ENCODE assay signal across 7 cellular contexts in the genomic region with DNA sequence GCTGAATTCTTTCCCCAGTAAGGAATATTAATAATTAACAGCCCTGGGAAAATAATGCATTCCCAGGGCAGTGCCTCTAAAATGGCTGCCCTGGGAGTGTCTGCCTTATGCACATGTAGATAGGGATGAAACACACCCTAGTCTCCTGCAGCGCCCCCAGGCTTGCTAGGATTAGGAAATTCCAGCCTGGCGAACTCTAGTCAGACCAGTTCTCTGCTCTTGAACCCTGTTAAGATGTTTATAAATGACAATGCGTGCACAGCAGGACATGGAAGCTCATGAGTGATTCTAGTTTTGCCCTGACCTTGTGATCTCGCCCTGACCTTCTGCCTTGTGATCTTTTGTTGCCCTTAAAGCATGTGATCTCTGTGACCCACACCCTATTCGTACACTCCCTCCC. TPM values are rescaled to one million over a fixed set of nuclear protein-coding genes. Genes with fewer than 3 reads are reported as not detected.
DNase-seq lines count a peak whose midpoint lies in the region; ATAC-seq and TF ChIP-seq lines count a peak whose summit lies in the region.
"Not testable (repeated sequence)": the region's sequence is repeated elsewhere in the genome, so short reads cannot be mapped to it uniquely, and the experiment has no call there.

No MANE protein-coding gene starts in this region.

- TF ChIP-seq CTCF in activated B cell treated with CpG ODN at 0.5 μM for 24 hours (IDR thresholded peaks at IDR 0.05); chondrocyte (IDR thresholded peaks at IDR 0.05); nephron (IDR thresholded peaks at IDR 0.05; ENCODE audit: unreplicated experiment in 3 of 3): not testable (repeated sequence)

- H3K27me3 Mint-ChIP-seq in CD8-positive, alpha-beta memory T cell; IgD-negative memory B cell; activated B cell treated with CpG ODN at 0.5 μM for 24 hours; activated T-helper 1 cell treated with anti-CD3 and anti-CD28 coated beads, Interleukin-12 subunit alpha, Interleukin-12 subunit beta, Interleukin-2, Interleukin-4 antibody, amounts not matched to agents 30 ng/mL and 10 ng/mL and 1 ng/mL, durations not matched to agents 14 hours and 24 hours and 36 hours (ENCODE audit: insufficient read depth); chondrocyte (ENCODE audit: low read depth); memory B cell; nephron (ENCODE audit: low read depth): not testable (repeated sequence)

- peaks cover 14% of the 10 kb centered on the region for H3K36me3 ChIP-seq in CD8-positive, alpha-beta memory T cell (ENCODE audit: insufficient read depth, low read length)

- H3K9me3 Mint-ChIP-seq in CD8-positive, alpha-beta memory T cell = peaks cover 25 to 43% (median 33%) of the 10 kb centered on the region in 5 donors
- H3K9me3 Mint-ChIP-seq in IgD-negative memory B cell (peaks cover 6 to 25% (median 10%) of the 10 kb centered on the region in 3 donors), memory B cell (peaks cover 19% of the 10 kb centered on the region), nephron (peaks cover 36% of the 10 kb centered on the region)
- H3K9me3 Mint-ChIP-seq in activated B cell treated with CpG ODN at 0.5 μM for 24 hours; chondrocyte (ENCODE audit: low read depth): not testable (repeated sequence)
- peaks cover 55% of the 10 kb centered on the region for H3K9me3 Mint-ChIP-seq in activated T-helper 1 cell treated with anti-CD3 and anti-CD28 coated beads, Interleukin-12 subunit alpha, Interleukin-12 subunit beta, Interleukin-2, Interleukin-4 antibody, amounts not matched to agents 30 ng/mL and 10 ng/mL and 1 ng/mL, durations not matched to agents 14 hours and 24 hours and 36 hours

- not testable (repeated sequence) for H3K4me3 ChIP-seq in CD8-positive, alpha-beta memory T cell (ENCODE audit: low read length)

- CTCF ChIA-PET in CD8-positive, alpha-beta memory T cell (lab: Charles Lee) = interaction anchor here (1.2 kb wide), 1 partner anchor 49 kb away, joined by 4 read pairs; no protein-coding TSS in a partner anchor
- CTCF ChIA-PET in activated B cell treated with CpG ODN at 0.5 μM for 24 hours (lab: Charles Lee) = not testable (repeated sequence)

- H3K4me1 ChIP-seq in CD8-positive, alpha-beta memory T cell (ENCODE audit: insufficient read depth, low read length) = peaks cover 21% of the 10 kb centered on the region

- ATAC-seq in activated B cell treated with CpG ODN at 0.5 μM for 24 hours (ENCODE audit: low read depth); memory B cell (ENCODE audit: low read depth): not testable (repeated sequence)

- peak overlapping the region in 2 of 8 donors; percentile 51 to 78 for H3K27ac Mint-ChIP-seq in CD8-positive, alpha-beta memory T cell
- peak overlapping the region in 1 of 3 donors; percentile 4 for H3K27ac Mint-ChIP-seq in IgD-negative memory B cell
- H3K27ac Mint-ChIP-seq in activated B cell treated with CpG ODN at 0.5 μM for 24 hours; activated T-helper 1 cell treated with anti-CD3 and anti-CD28 coated beads, Interleukin-12 subunit alpha, Interleukin-12 subunit beta, Interleukin-2, Interleukin-4 antibody, amounts not matched to agents 30 ng/mL and 10 ng/mL and 1 ng/mL, durations not matched to agents 14 hours and 24 hours and 36 hours; memory B cell; nephron: not testable (repeated sequence)
- peak overlapping the region; percentile 30 for H3K27ac Mint-ChIP-seq in chondrocyte (ENCODE audit: unreplicated experiment)

- H3K9me3 ChIP-seq in CD8-positive, alpha-beta memory T cell (ENCODE audit: low read length) = peaks cover 25% of the 10 kb centered on the region

- H3K36me3 Mint-ChIP-seq in CD8-positive, alpha-beta memory T cell = peaks cover 21 to 32% (median 31%) of the 10 kb centered on the region in 3 donors
- H3K36me3 Mint-ChIP-seq in IgD-negative memory B cell (peaks cover 11% of the 10 kb centered on the region), activated B cell treated with CpG ODN at 0.5 μM for 24 hours (ENCODE audit: low read depth) (peaks cover 15% of the 10 kb centered on the region), memory B cell (peaks cover 23% of the 10 kb centered on the region), nephron (ENCODE audit: low read depth) (peaks cover 32% of the 10 kb centered on the region)
- H3K36me3 Mint-ChIP-seq in activated T-helper 1 cell treated with anti-CD3 and anti-CD28 coated beads, Interleukin-12 subunit alpha, Interleukin-12 subunit beta, Interleukin-2, Interleukin-4 antibody, amounts not matched to agents 30 ng/mL and 10 ng/mL and 1 ng/mL, durations not matched to agents 14 hours and 24 hours and 36 hours (ENCODE audit: low read depth) = peaks cover 27% of the 10 kb centered on the region
- not testable (repeated sequence) for H3K36me3 Mint-ChIP-seq in chondrocyte (ENCODE audit: low read depth)

- peaks cover 19 to 37% (median 23%) of the 10 kb centered on the region in 3 donors for H3K4me1 Mint-ChIP-seq in CD8-positive, alpha-beta memory T cell
- H3K4me1 Mint-ChIP-seq in IgD-negative memory B cell = peaks cover 15 to 20% (median 15%) of the 10 kb centered on the region in 3 donors
- peaks cover 27% of the 10 kb centered on the region for H3K4me1 Mint-ChIP-seq in activated B cell treated with CpG ODN at 0.5 μM for 24 hours
- peaks cover 22% of the 10 kb centered on the region for H3K4me1 Mint-ChIP-seq in activated T-helper 1 cell treated with anti-CD3 and anti-CD28 coated beads, Interleukin-12 subunit alpha, Interleukin-12 subunit beta, Interleukin-2, Interleukin-4 antibody, amounts not matched to agents 30 ng/mL and 10 ng/mL and 1 ng/mL, durations not matched to agents 14 hours and 24 hours and 36 hours (ENCODE audit: low read depth)
- peaks cover 17% of the 10 kb centered on the region for H3K4me1 Mint-ChIP-seq in chondrocyte (ENCODE audit: low read depth)
- peaks cover 22% of the 10 kb centered on the region for H3K4me1 Mint-ChIP-seq in memory B cell
- peaks cover 15% of the 10 kb centered on the region for H3K4me1 Mint-ChIP-seq in nephron

- peak overlapping the region in 6 of 7 donors; percentile 23 to 83 (median 58) for H3K4me3 Mint-ChIP-seq in CD8-positive, alpha-beta memory T cell
- H3K4me3 Mint-ChIP-seq in IgD-negative memory B cell = peak overlapping the region; percentile 61 to 84 (median 67)
- peak overlapping the region; percentile 47 for H3K4me3 Mint-ChIP-seq in activated B cell treated with CpG ODN at 0.5 μM for 24 hours
- H3K4me3 Mint-ChIP-seq in activated T-helper 1 cell treated with anti-CD3 and anti-CD28 coated beads, Interleukin-12 subunit alpha, Interleukin-12 subunit beta, Interleukin-2, Interleukin-4 antibody, amounts not matched to agents 30 ng/mL and 10 ng/mL and 1 ng/mL, durations not matched to agents 14 hours and 24 hours and 36 hours = peak overlapping the region; percentile 43
- H3K4me3 Mint-ChIP-seq in chondrocyte (ENCODE audit: unreplicated experiment) = not testable (repeated sequence)
- H3K4me3 Mint-ChIP-seq in memory B cell = peak overlapping the region; percentile 24
- H3K4me3 Mint-ChIP-seq in nephron = peak overlapping the region; percentile 77 to 87 (median 82)

- not testable (repeated sequence) for DNase-seq in CD8-positive, alpha-beta memory T cell; activated B cell treated with CpG ODN at 0.5 μM for 24 hours; activated T-helper 1 cell treated with anti-CD3 and anti-CD28 coated beads, Interleukin-12 subunit alpha, Interleukin-12 subunit beta, Interleukin-2, Interleukin-4 antibody, amounts not matched to agents 30 ng/mL and 10 ng/mL and 1 ng/mL, durations not matched to agents 14 hours and 24 hours and 36 hours (ENCODE audit: low spot score); chondrocyte (ENCODE audit: low spot score); memory B cell (ENCODE audit: low spot score in 2 of 2)

- H3K27me3 ChIP-seq in CD8-positive, alpha-beta memory T cell (ENCODE audit: insufficient read depth, low read length, poor library complexity, severe bottlenecking) = not testable (repeated sequence)

- POLR2A ChIA-PET in CD8-positive, alpha-beta memory T cell (lab: Charles Lee); activated B cell treated with CpG ODN at 0.5 μM for 24 hours (lab: Charles Lee): not testable (repeated sequence)

- H3K27ac ChIP-seq in CD8-positive, alpha-beta memory T cell (ENCODE audit: low read depth, low read length) = not testable (repeated sequence)

- intact Hi-C loops in activated B cell treated with CpG ODN at 0.5 μM for 24 hours (cut with micrococcal nuclease); activated T-helper 1 cell treated with anti-CD3 and anti-CD28 coated beads, Interleukin-12 subunit alpha, Interleukin-12 subunit beta, Interleukin-2, Interleukin-4 antibody, amounts not matched to agents 30 ng/mL and 10 ng/mL and 1 ng/mL, durations not matched to agents 14 hours and 24 hours and 36 hours (cut with micrococcal nuclease): not testable (repeated sequence)

RNA-seq across cellular contexts. Expression of a gene that starts 1.5 kb away (rescaled TPM):
- 1 to 10 TPM; 7.4 to 7.5 TPM for total RNA-seq in CD8-positive, alpha-beta memory T cell
- polyA plus RNA-seq in CD8-positive, alpha-beta memory T cell = 15.4 TPM
- 8.9 TPM for polyA plus RNA-seq in IgD-negative memory B cell
- total RNA-seq in activated B cell treated with CpG ODN at 0.5 μM for 24 hours (4.8 and 4.9 TPM in 2 replicates), chondrocyte (3.1 to 4.1 TPM (median 3.2 TPM) in 3 replicates)
- 6.5 and 6.8 TPM in 2 replicates for total RNA-seq in activated T-helper 1 cell treated with anti-CD3 and anti-CD28 coated beads, Interleukin-12 subunit alpha, Interleukin-12 subunit beta, Interleukin-2, Interleukin-4 antibody, amounts not matched to agents 30 ng/mL and 10 ng/mL and 1 ng/mL, durations not matched to agents 14 hours and 24 hours and 36 hours

RNA-seq across cellular contexts. Expression of a gene that starts 34.6 kb away (rescaled TPM):
- 100 to 1,000 TPM; 205 to 218 TPM for total RNA-seq in CD8-positive, alpha-beta memory T cell
- 51.4 TPM for polyA plus RNA-seq in CD8-positive, alpha-beta memory T cell
- 18.1 TPM for polyA plus RNA-seq in IgD-negative memory B cell
- total RNA-seq in activated B cell treated with CpG ODN at 0.5 μM for 24 hours = 52.9 and 54.4 TPM in 2 replicates
- 176 and 189 TPM in 2 replicates for total RNA-seq in activated T-helper 1 cell treated with anti-CD3 and anti-CD28 coated beads, Interleukin-12 subunit alpha, Interleukin-12 subunit beta, Interleukin-2, Interleukin-4 antibody, amounts not matched to agents 30 ng/mL and 10 ng/mL and 1 ng/mL, durations not matched to agents 14 hours and 24 hours and 36 hours
- 58.4 to 67.9 TPM (median 65.8 TPM) in 3 replicates for total RNA-seq in chondrocyte

RNA-seq across cellular contexts. Expression of a gene that starts 38.8 kb away (rescaled TPM):
- total RNA-seq in CD8-positive, alpha-beta memory T cell = 1 to 10 TPM; 6.4 to 7.4 TPM
- polyA plus RNA-seq in CD8-positive, alpha-beta memory T cell = 6.9 TPM
- 1.6 TPM for polyA plus RNA-seq in IgD-negative memory B cell
- total RNA-seq in activated B cell treated with CpG ODN at 0.5 μM for 24 hours (2.7 and 4.0 TPM in 2 replicates), chondrocyte (2.8 to 3.9 TPM (median 3.7 TPM) in 3 replicates)
- 3.4 and 4.5 TPM in 2 replicates for total RNA-seq in activated T-helper 1 cell treated with anti-CD3 and anti-CD28 coated beads, Interleukin-12 subunit alpha, Interleukin-12 subunit beta, Interleukin-2, Interleukin-4 antibody, amounts not matched to agents 30 ng/mL and 10 ng/mL and 1 ng/mL, durations not matched to agents 14 hours and 24 hours and 36 hours
